1 cellular context compared by ENCODE assay signal in the genomic region with DNA sequence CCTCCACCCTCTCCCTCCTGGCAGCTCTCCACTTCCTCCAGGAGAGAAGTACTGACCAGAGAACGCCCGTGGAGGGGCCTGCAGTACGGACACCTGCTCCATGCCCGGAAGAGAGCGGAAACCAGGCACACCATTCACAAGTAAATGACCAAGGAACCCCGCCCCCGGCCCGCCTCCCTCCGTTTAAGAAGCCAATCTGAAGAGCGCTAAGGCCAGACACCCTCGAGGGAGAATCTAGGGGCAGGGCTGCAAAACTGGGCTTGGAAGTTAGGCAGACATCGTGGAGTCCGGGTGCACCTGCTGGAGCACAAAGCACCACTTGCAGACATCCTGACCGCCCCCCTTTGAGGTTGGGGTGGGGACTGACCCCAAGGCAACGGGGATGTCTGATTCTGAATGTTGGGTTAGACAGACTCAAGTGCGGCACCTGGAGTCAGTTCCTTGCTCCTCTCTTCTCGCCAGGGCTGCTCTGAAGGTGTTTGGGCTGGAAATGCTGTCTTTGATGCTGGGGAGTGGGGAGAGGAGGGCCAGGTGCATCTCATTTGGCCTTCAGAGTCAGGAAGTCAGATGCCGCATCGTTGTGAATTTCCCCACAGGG.
TF ChIP-seq lines count a peak whose summit lies in the region.

No MANE protein-coding gene starts in this region.

TF ChIP-seq in HCT116, 20 proteins besides CTCF, POLR2A, EP300 and RAD21 (continued from another document):
- TF ChIP-seq MAX (IDR thresholded peaks at IDR 0.05) (peak; percentile 11; the same call in 1 of the 2 replicates), CBX3 (IDR thresholded peaks at IDR 0.05; ENCODE audit: low read depth) (no peak), ELF1 (IDR thresholded peaks at IDR 0.05; ENCODE audit: borderline replicate concordance, low read depth) (no peak; the same call in 1 of the 2 replicates)
